Comparison of ENCODE assay signal across 1 cellular context in the genomic region with DNA sequence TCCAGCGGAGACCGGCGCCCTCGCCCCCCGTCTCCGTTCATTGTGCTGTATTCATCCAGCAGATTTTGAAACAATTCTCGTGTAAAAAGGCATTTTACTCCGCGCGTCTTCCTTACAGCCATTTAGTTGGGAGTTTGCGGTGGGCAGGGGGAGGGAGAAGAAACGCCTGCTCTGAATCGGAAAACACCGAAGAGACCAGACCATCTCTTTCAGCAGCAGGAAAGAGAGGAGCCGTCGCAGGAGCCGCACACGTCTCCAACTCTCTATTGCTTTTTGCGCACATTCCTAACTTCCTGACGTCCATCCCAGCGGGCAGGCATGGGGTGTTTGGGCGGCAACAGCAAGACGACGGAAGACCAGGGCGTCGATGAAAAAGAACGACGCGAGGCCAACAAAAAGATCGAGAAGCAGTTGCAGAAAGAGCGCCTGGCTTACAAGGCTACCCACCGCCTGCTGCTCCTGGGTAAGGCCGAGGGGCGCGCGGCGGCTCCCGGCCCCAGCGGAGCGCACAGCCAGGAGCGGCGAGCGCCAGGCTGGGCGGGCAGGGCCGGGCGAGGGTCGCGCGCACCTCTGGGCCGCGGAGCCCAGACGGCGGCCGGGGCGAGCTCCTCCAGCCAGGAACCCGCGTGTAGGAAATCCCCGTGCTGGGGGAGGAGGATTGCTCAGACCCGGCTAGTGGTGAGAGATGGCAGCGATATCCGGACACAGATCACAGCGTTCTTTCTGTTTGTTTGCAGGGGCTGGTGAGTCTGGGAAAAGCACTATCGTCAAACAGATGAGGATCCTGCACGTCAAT.
TF ChIP-seq lines count a peak whose summit lies in the region.

No MANE protein-coding gene starts in this region.

TF ChIP-seq in HepG2, 621 proteins besides CTCF, POLR2A, EP300 and RAD21 (continued from another document):
- no peak for TF ChIP-seq TBP (CRISPR knock-in tag; IDR thresholded peaks at IDR 0.05)
- no peak for TF ChIP-seq ZNF468 (CRISPR knock-in tag; IDR thresholded peaks at IDR 0.05)
